8 cellular contexts compared by ENCODE assay signal in the genomic region with DNA sequence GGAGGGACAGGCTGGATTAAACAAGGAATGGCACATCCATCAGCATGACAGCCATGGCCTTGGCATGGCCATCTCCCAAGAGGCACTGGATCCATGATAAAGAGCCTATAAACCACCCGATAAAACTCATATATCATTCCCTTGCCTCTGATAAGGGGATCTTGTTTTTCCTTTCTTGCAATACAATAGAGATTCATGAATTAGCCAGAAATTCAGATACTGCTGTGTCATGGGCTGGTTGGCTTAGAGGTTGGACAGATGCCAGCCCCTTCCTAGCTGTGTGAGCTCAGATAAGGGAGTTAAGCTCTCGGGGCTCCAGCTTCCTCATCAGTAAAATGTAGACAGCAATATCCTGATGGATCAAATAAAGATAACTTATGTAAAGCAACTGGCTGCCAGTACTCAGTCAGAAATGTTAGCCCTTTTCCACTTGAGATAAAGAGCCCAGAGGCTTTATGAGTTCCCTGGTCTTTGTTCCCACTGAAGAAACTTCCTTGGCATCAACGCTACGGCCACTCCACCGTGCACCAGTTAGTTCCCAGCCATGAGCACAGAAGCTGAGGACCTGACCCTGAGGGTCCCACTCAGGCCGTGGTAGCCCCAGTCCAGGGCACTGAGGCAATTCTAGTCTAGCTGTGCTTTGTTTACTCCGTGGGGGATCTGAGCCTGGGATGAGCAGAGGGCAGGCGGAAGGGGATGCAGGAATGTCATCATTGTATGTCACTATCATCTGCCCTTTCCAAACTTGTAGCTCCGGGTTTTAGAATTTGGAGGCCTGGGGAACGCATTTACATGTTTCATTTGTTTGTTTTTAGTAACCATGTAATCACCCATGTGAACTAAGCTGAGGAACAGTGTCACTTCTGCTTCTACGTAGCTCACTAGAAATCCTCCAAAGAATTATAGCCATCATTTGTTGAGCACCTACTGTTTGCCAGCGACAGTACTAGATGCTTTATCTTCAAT.
DNase-seq lines count a peak whose midpoint lies in the region; ATAC-seq and TF ChIP-seq lines count a peak whose summit lies in the region.

No MANE protein-coding gene starts in this region.

- DNase-seq in Daoy (ENCODE audit: low read depth) (peak; percentile 91), HK-2 (ENCODE audit: unreplicated experiment) (peak; percentile 29), T-helper 17 cell (no peak), cardiac muscle cell (ENCODE audit: low read depth in 1 of 2, low spot score in 1 of 2) (peak; percentile 73 to 96), gastrocnemius medialis (peak in 1 of 2 donors; percentile 40), NCI-H446 treated with DMSO at 0.1 percent for 48 hours (lab: John Stamatoyannopoulos, UW) (no peak)

- H3K4me3 ChIP-seq in cardiac muscle cell, result no peak overlapping the region
- no peak overlapping the region for H3K4me3 ChIP-seq in gastrocnemius medialis

- in situ Hi-C loops in gastrocnemius medialis (cut with MboI; ENCODE audit: low sequenced_read_pairs in 4 of 4), result no loop called here

- TF ChIP-seq CTCF in cardiac muscle cell (IDR thresholded peaks at IDR 0.05; ENCODE audit: low read depth, low read length), result no peak
- TF ChIP-seq CTCF in gastrocnemius medialis (IDR thresholded peaks at IDR 0.05 in 4 of 5, conservative IDR thresholded peaks at IDR 0.05 in 1 of 5), result no peak

- no peak for TF ChIP-seq POLR2A in gastrocnemius medialis (IDR thresholded peaks at IDR 0.05)

- intact Hi-C loops in gastrocnemius medialis (cut with DNase I; ENCODE audit: low total_unique reads), result loop anchor here (5.0 kb wide), 1 partner anchor 63 kb away; no protein-coding TSS in a partner anchor

- H3K36me3 Mint-ChIP-seq in T-helper 17 cell (ENCODE audit: low read depth), result no peaks in the 10 kb centered on the region

- H3K27me3 ChIP-seq in cardiac muscle cell (no peaks in the 10 kb centered on the region), gastrocnemius medialis (no peaks in the 10 kb centered on the region)

- H3K27ac Mint-ChIP-seq in T-helper 17 cell, result no peak overlapping the region

- no peaks in the 10 kb centered on the region for H3K36me3 ChIP-seq in cardiac muscle cell
- H3K36me3 ChIP-seq in gastrocnemius medialis, result no peaks in the 10 kb centered on the region

- no peaks in the 10 kb centered on the region for H3K27me3 Mint-ChIP-seq in T-helper 17 cell

- no peaks in the 10 kb centered on the region for H3K9me3 ChIP-seq in T-helper 17 cell (ENCODE audit: control insufficient read depth, low read length, poor library complexity, severe bottlenecking)
- H3K9me3 ChIP-seq in cardiac muscle cell (ENCODE audit: low read depth), result no peaks in the 10 kb centered on the region
- no peaks in the 10 kb centered on the region for H3K9me3 ChIP-seq in gastrocnemius medialis

- ATAC-seq in T-helper 17 cell, result peak; percentile 47
- ATAC-seq in gastrocnemius medialis, result peak; percentile 49 to 74
- no peak for ATAC-seq in HG03565 (IDR thresholded peaks at IDR 0.05; ENCODE audit: unreplicated experiment)
- no peak for ATAC-seq in GM21825 (IDR thresholded peaks at IDR 0.05; ENCODE audit: unreplicated experiment)

- H3K4me1 Mint-ChIP-seq in T-helper 17 cell, result peaks cover 4% of the 10 kb centered on the region

- H3K27ac ChIP-seq in cardiac muscle cell (peak overlapping the region; percentile 82), gastrocnemius medialis (peak overlapping the region; percentile 39 to 52 (median 41))

- no peak overlapping the region for H3K4me3 Mint-ChIP-seq in T-helper 17 cell

- H3K4me1 ChIP-seq in cardiac muscle cell (ENCODE audit: low read depth) (peaks cover 35% of the 10 kb centered on the region), gastrocnemius medialis (peaks cover 24 to 38% of the 10 kb centered on the region in 2 donors)

Comparison
In these comparisons a context has a peak if more than half of its experiments do, and no peak if none do; other contexts are left out.
1. DNase-seq: peak in Daoy (single experiment), HK-2 (single experiment) and cardiac muscle cell (2 of 2); none in T-helper 17 cell (0 of 3) and NCI-H446 treated with DMSO at 0.1 percent for 48 hours (single experiment).
2. ATAC-seq: peak in T-helper 17 cell (single experiment) and gastrocnemius medialis (2 of 2); none in HG03565 (single experiment) and GM21825 (single experiment).